In the genomic region with DNA sequence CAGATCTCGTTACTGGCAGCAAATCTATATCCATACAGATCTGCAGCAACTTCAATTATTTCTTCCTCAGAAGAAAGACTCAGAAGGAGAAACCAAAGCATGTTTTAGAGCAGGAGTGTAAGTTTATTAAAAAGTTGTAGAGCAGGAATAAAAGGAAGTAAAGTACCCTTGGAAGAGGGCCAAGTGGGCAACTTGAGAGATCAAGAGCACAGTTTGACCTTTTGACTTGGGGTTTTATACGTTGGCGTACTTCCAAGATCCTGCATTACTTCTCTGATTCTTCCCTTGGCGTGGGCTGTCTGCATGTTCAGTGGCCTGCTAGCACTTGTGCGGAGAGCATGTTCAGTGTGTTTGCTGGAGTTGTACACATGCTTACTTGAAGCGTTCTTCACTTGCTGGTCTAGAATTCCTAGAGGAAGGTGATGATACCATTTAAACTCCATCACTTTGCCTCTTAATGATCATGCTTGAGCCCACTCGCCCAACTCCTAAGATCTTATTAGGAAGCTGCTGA, we compare ENCODE assay signal across 24 cellular contexts.
"Had no signal": no experiment of that assay in that cellular context is flagged by ENCODE, and none has a peak within 500 bp of the region (broad histone marks: within the 10 kb centered on the region; RNA-seq: fewer than 3 reads in every experiment).

No MANE protein-coding gene starts in this region.

- H3K27ac Mint-ChIP-seq: activated B cell treated with CpG ODN at 0.5 μM for 24 hours; activated CD4-positive, alpha-beta memory T cell treated with anti-CD3 and anti-CD28 coated beads, Interleukin-2, amount 10 ng/mL, durations not matched to agents 7 days and 5 days; activated CD8-positive, alpha-beta memory T cell treated with anti-CD3 and anti-CD28 coated beads, Interleukin-2, amount 10 ng/mL, durations not matched to agents 7 days and 5 days; activated naive CD8-positive, alpha-beta T cell treated with anti-CD3 and anti-CD28 coated beads for 36 hours; brain; naive B cell; progenitor cell of endocrine pancreas; T-helper 1 cell treated with Interleukin-12 subunit alpha and Interleukin-12 subunit beta and Interleukin-4 antibody, amounts not matched to agents 30 μg/mL and 1 μg/mL, for 36 hours had no signal

- H3K4me3 Mint-ChIP-seq: activated B cell treated with CpG ODN at 0.5 μM for 24 hours; activated CD4-positive, alpha-beta memory T cell treated with anti-CD3 and anti-CD28 coated beads, Interleukin-2, amount 10 ng/mL, durations not matched to agents 7 days and 5 days; activated CD8-positive, alpha-beta memory T cell treated with anti-CD3 and anti-CD28 coated beads, Interleukin-2, amount 10 ng/mL, durations not matched to agents 7 days and 5 days; activated naive CD8-positive, alpha-beta T cell treated with anti-CD3 and anti-CD28 coated beads for 36 hours; brain; neural crest cell; T-helper 1 cell treated with Interleukin-12 subunit alpha and Interleukin-12 subunit beta and Interleukin-4 antibody, amounts not matched to agents 30 μg/mL and 1 μg/mL, for 36 hours had no signal

- H3K36me3 ChIP-seq: gastrocnemius medialis, left ventricle myocardium inferior, right atrium auricular region, tibial artery, uterus had no signal

- H3K9me3 ChIP-seq: gastrocnemius medialis, right atrium auricular region, uterus had no signal

- H3K27me3 ChIP-seq: gastrocnemius medialis, right atrium auricular region, tibial artery, uterus had no signal

- H3K4me3 ChIP-seq: coronary artery, gastrocnemius medialis, left ventricle myocardium inferior, right atrium auricular region, tibial artery, uterus had no signal

- H3K27me3 Mint-ChIP-seq: activated B cell treated with CpG ODN at 0.5 μM for 24 hours; activated CD4-positive, alpha-beta memory T cell treated with anti-CD3 and anti-CD28 coated beads, Interleukin-2, amount 10 ng/mL, durations not matched to agents 7 days and 5 days; activated CD8-positive, alpha-beta memory T cell treated with anti-CD3 and anti-CD28 coated beads, Interleukin-2, amount 10 ng/mL, durations not matched to agents 7 days and 5 days; activated naive CD8-positive, alpha-beta T cell treated with anti-CD3 and anti-CD28 coated beads for 36 hours; brain; naive B cell; progenitor cell of endocrine pancreas had no signal

- H3K4me1 ChIP-seq: gastrocnemius medialis, left ventricle myocardium inferior, right atrium auricular region, tibial artery, uterus had no signal

- ATAC-seq: activated CD8-positive, alpha-beta memory T cell treated with anti-CD3 and anti-CD28 coated beads, Interleukin-2, amount 10 ng/mL, durations not matched to agents 7 days and 5 days; esophagus mucosa; gastrocnemius medialis had no signal

- H3K27ac ChIP-seq: coronary artery, gastrocnemius medialis, left ventricle myocardium inferior, right atrium auricular region, tibial artery, uterus had no signal

- H3K4me1 Mint-ChIP-seq: activated B cell treated with CpG ODN at 0.5 μM for 24 hours; activated CD4-positive, alpha-beta memory T cell treated with anti-CD3 and anti-CD28 coated beads, Interleukin-2, amount 10 ng/mL, durations not matched to agents 7 days and 5 days; activated CD8-positive, alpha-beta memory T cell treated with anti-CD3 and anti-CD28 coated beads, Interleukin-2, amount 10 ng/mL, durations not matched to agents 7 days and 5 days; activated naive CD8-positive, alpha-beta T cell treated with anti-CD3 and anti-CD28 coated beads for 36 hours; brain; naive B cell; neural crest cell had no signal

- H3K36me3 Mint-ChIP-seq: activated CD8-positive, alpha-beta memory T cell treated with anti-CD3 and anti-CD28 coated beads, Interleukin-2, amount 10 ng/mL, durations not matched to agents 7 days and 5 days; activated naive CD8-positive, alpha-beta T cell treated with anti-CD3 and anti-CD28 coated beads for 36 hours; brain; naive B cell had no signal

- DNase-seq: activated B cell treated with CpG ODN at 0.5 μM for 24 hours; activated CD4-positive, alpha-beta memory T cell treated with anti-CD3 and anti-CD28 coated beads, Interleukin-2, amount 10 ng/mL, durations not matched to agents 7 days and 5 days; activated CD4-positive, alpha-beta T cell treated with anti-CD3 and anti-CD28 coated beads for 4 hours; activated CD8-positive, alpha-beta memory T cell treated with anti-CD3 and anti-CD28 coated beads, Interleukin-2, amount 10 ng/mL, durations not matched to agents 7 days and 5 days; activated naive CD4-positive, alpha-beta T cell; activated naive CD8-positive, alpha-beta T cell treated with anti-CD3 and anti-CD28 coated beads for 36 hours; amniotic stem cell; gastrocnemius medialis; head of caudate nucleus; left ventricle myocardium inferior; naive B cell; stimulated activated CD4-positive, alpha-beta T cell treated with anti-CD3 and anti-CD28 coated beads, Interleukin-12 subunit alpha, Interleukin-12 subunit beta, amount 100 ng/mL, for 4 hours; stimulated activated CD4-positive, alpha-beta T cell treated with anti-CD3 and anti-CD28 coated beads, Interleukin-1b, Interleukin-23, amount 100 ng/mL, for 48 hours; stimulated activated CD8-positive, alpha-beta memory T cell treated with anti-CD3 and anti-CD28 coated beads, Interleukin-4, amount 100 ng/mL, for 48 hours; stimulated activated naive CD4-positive, alpha-beta T cell; tibial artery; uterus had no signal
